11 cellular contexts compared by ENCODE assay signal in genomic region chr9:6630502-6631206, GRCh38. TPM values are rescaled to one million over a fixed set of nuclear protein-coding genes. Genes with fewer than 3 reads are reported as not detected.
A peak's percentile ranks its signal among the peaks of the same experiment; 100 is the strongest.
DNase-seq lines count a peak whose midpoint lies in the region; ATAC-seq and TF ChIP-seq lines count a peak whose summit lies in the region.
"Had no signal": no experiment of that assay in that cellular context is flagged by ENCODE, and none has a peak within 500 bp of the region (broad histone marks: within the 10 kb centered on the region; RNA-seq: fewer than 3 reads in every experiment).

No MANE protein-coding gene starts in this region.

- H2BK15ac ChIP-seq in neuronal stem cell (ENCODE audit: low read length) = no peak overlapping the region

- H3K36me3 ChIP-seq in Peyer's patch = no peaks in the 10 kb centered on the region
- peaks cover 0 to 35% of the 10 kb centered on the region in 2 donors for H3K36me3 ChIP-seq in neuronal stem cell (replicated peaks in 1 of 2; ENCODE audit: control insufficient read depth in 2 of 2, insufficient read depth in 2 of 2, low read length in 2 of 2)
- H3K36me3 ChIP-seq: right lobe of liver had no signal

- no peak overlapping the region for H3K4me2 ChIP-seq in neuronal stem cell (ENCODE audit: insufficient read depth, low read length, poor library complexity, severe bottlenecking)

- H3K27ac ChIP-seq in Peyer's patch (no peak overlapping the region), neuronal stem cell (replicated peaks; ENCODE audit: low read length) (peak overlapping the region; percentile 38)
- H3K27ac ChIP-seq: right lobe of liver had no signal

- H2BK5ac ChIP-seq in neuronal stem cell (ENCODE audit: low read length) = no peak overlapping the region

- no peaks in the 10 kb centered on the region for H3K9me3 ChIP-seq in Peyer's patch
- H3K9me3 ChIP-seq in neuronal stem cell (replicated peaks in 1 of 2; ENCODE audit: control insufficient read depth in 2 of 2, insufficient read depth in 1 of 2, low read depth in 1 of 2, low read length in 2 of 2) = peaks cover 0 to 6% of the 10 kb centered on the region in 2 donors
- H3K9me3 ChIP-seq: right lobe of liver had no signal

- H3K79me1 ChIP-seq in neuronal stem cell (ENCODE audit: low read depth, low read length) = peaks cover 3% of the 10 kb centered on the region

- H3K4me1 ChIP-seq in Peyer's patch (no peaks in the 10 kb centered on the region), neuronal stem cell (ENCODE audit: control insufficient read depth in 2 of 2, insufficient read depth in 1 of 2, low read depth in 1 of 2, low read length in 2 of 2) (peaks cover 22 to 33% of the 10 kb centered on the region in 2 donors)

- no peak overlapping the region for H4K8ac ChIP-seq in neuronal stem cell (ENCODE audit: low read depth, low read length)

- no peak for TF ChIP-seq POLR2A in Peyer's patch (IDR thresholded peaks at IDR 0.05)

- DNase-seq in Peyer's patch (peak in 2 of 3 donors; percentile 57 to 59), neuronal stem cell (ENCODE audit: low spot score) (no peak), EL (no peak)
- DNase-seq: left cardiac atrium, NCI-H446, right lobe of liver had no signal

- no peak for TF ChIP-seq CTCF in Peyer's patch (IDR thresholded peaks at IDR 0.05)

- H3K4me3 ChIP-seq in Peyer's patch (no peak overlapping the region), neuronal stem cell (ENCODE audit: low read length in 2 of 2) (no peak overlapping the region)
- H3K4me3 ChIP-seq: right lobe of liver had no signal

- ATAC-seq in GM19035 (IDR thresholded peaks at IDR 0.05; ENCODE audit: unreplicated experiment) (peak; percentile 64), GM21786 (IDR thresholded peaks at IDR 0.05; ENCODE audit: unreplicated experiment) (peak; percentile 66), HG03159 (IDR thresholded peaks at IDR 0.05; ENCODE audit: unreplicated experiment) (no peak), GM18502 (IDR thresholded peaks at IDR 0.05; ENCODE audit: poor library complexity, unreplicated experiment) (no peak)
- ATAC-seq: stimulated activated effector memory CD8-positive, alpha-beta T cell treated with anti-CD3 and anti-CD28 coated beads, Interleukin-12 subunit alpha, Interleukin-12 subunit beta, amount 100 ng/mL, for 72 hours had no signal

- H3K9ac ChIP-seq in neuronal stem cell (ENCODE audit: low read depth, low read length, poor library complexity) = no peak overlapping the region

- H2BK120ac ChIP-seq in neuronal stem cell (ENCODE audit: low read depth, low read length) = no peak overlapping the region

- no CpG with 5 or more reads among the region's 11 CpGs for WGBS in neuronal stem cell (ENCODE audit: extremely low coverage in 2 of 2, insufficient read length in 2 of 2, insufficient replicate concordance in 1 of 2), 2 donors

- H3K27me3 ChIP-seq in Peyer's patch (no peaks in the 10 kb centered on the region), neuronal stem cell (ENCODE audit: control insufficient read depth in 3 of 3, insufficient read depth in 3 of 3, low read depth in 1 of 3, low read length in 3 of 3) (no peaks in the 10 kb centered on the region)
- H3K27me3 ChIP-seq: right lobe of liver had no signal

- H2BK12ac ChIP-seq in neuronal stem cell (ENCODE audit: low read length) = no peak overlapping the region

- H4K91ac ChIP-seq in neuronal stem cell (ENCODE audit: low read depth, low read length, poor library complexity) = no peak overlapping the region

- no peak overlapping the region for H3K18ac ChIP-seq in neuronal stem cell (ENCODE audit: low read length)

- no peak overlapping the region for H3K4ac ChIP-seq in neuronal stem cell (ENCODE audit: low read length)

- no peak overlapping the region for H2AFZ ChIP-seq in neuronal stem cell (ENCODE audit: low read length)

- H3K23ac ChIP-seq in neuronal stem cell (ENCODE audit: low read depth, low read length, poor library complexity) = no peak overlapping the region

- H3K14ac ChIP-seq in neuronal stem cell (ENCODE audit: low read length) = no peak overlapping the region

- no peak overlapping the region for H2AK5ac ChIP-seq in neuronal stem cell (ENCODE audit: low read depth, low read length)

RNA-seq across cellular contexts. Expression of gene GLDC, which starts 14.9 kb away (rescaled TPM):
- total RNA-seq in Peyer's patch = 1 to 10 TPM in 1 of 4 donors, under 1 TPM in 1, not detected in 2; 0.27 to 2.5 TPM
- polyA plus RNA-seq in neuronal stem cell (2013, experiment 1 of 2) = 46.6 TPM
- polyA plus RNA-seq in neuronal stem cell (2013, experiment 2 of 2) = 46.6 TPM

Comparison
In these comparisons a context has a peak if more than half of its experiments do, and no peak if none do; other contexts are left out.
1. ATAC-seq: peak in GM19035 (single experiment) and GM21786 (single experiment); none in HG03159 (single experiment) and GM18502 (single experiment).
2. DNase-seq: peak in Peyer's patch (2 of 3); none in neuronal stem cell (single experiment) and EL (single experiment).